In genomic region chr12:2739832-2740641, GRCh38 we compare ENCODE assay signal across 8 cellular contexts. TPM values are rescaled to one million over a fixed set of nuclear protein-coding genes. Genes with fewer than 3 reads are reported as not detected.
DNase-seq lines count a peak whose midpoint lies in the region; ATAC-seq lines count a peak whose summit lies in the region.
"Had no signal": no experiment of that assay in that cellular context is flagged by ENCODE, and none has a peak within 500 bp of the region (broad histone marks: within the 10 kb centered on the region; RNA-seq: fewer than 3 reads in every experiment).

No MANE protein-coding gene starts in this region.

- ATAC-seq in natural killer cell treated with Interleukin-12 subunit alpha and Interleukin-12 subunit beta and Interleukin-15 and Interleukin-18, amount 100 ng/mL, for 72 hours, result no peak
- no peak for ATAC-seq in HG02798 (IDR thresholded peaks at IDR 0.05; ENCODE audit: poor library complexity, unreplicated experiment)

- in situ Hi-C loops in SK-MEL-5 (cut with HindIII; ENCODE audit: low pct_unique_long_range_greater_than_20kb, low sequenced_read_pairs), result no loop called here

- H3K27me3 Mint-ChIP-seq in natural killer cell treated with Interleukin-12 subunit alpha and Interleukin-12 subunit beta and Interleukin-15 and Interleukin-18, amount 100 ng/mL, for 72 hours, result peaks cover 10 to 15% of the 10 kb centered on the region in 2 donors

- DNase-seq in HCEC 1CT (peak; percentile 18), SK-MEL-5 (ENCODE audit: low read depth, low spot score) (peak; percentile 62), globus pallidus (ENCODE audit: low spot score) (peak; percentile 11), stromal cell of bone marrow (ENCODE audit: low read depth) (peak; percentile 32)
- DNase-seq in natural killer cell treated with Interleukin-12 subunit alpha and Interleukin-12 subunit beta and Interleukin-15 and Interleukin-18, amount 100 ng/mL, for 72 hours (ENCODE audit: low spot score), result no peak
- DNase-seq in activated CD8-positive, alpha-beta memory T cell treated with anti-CD3 and anti-CD28 coated beads, Interleukin-2, amount 50 U/mL, for 48 hours, result no peak

- no peak overlapping the region for H3K27ac Mint-ChIP-seq in natural killer cell treated with Interleukin-12 subunit alpha and Interleukin-12 subunit beta and Interleukin-15 and Interleukin-18, amount 100 ng/mL, for 72 hours
- H3K27ac Mint-ChIP-seq: T-helper 1 cell treated with Interleukin-12 subunit alpha and Interleukin-12 subunit beta and Interleukin-4 antibody, amounts not matched to agents 30 μg/mL and 1 μg/mL, for 36 hours had no signal

- no peaks in the 10 kb centered on the region for H3K4me1 Mint-ChIP-seq in natural killer cell treated with Interleukin-12 subunit alpha and Interleukin-12 subunit beta and Interleukin-15 and Interleukin-18, amount 100 ng/mL, for 72 hours (ENCODE audit: low read depth in 2 of 2)

- no peaks in the 10 kb centered on the region for H3K9me3 Mint-ChIP-seq in natural killer cell treated with Interleukin-12 subunit alpha and Interleukin-12 subunit beta and Interleukin-15 and Interleukin-18, amount 100 ng/mL, for 72 hours
- H3K9me3 Mint-ChIP-seq: T-helper 1 cell treated with Interleukin-12 subunit alpha and Interleukin-12 subunit beta and Interleukin-4 antibody, amounts not matched to agents 30 μg/mL and 1 μg/mL, for 36 hours had no signal

- no peak overlapping the region for H3K4me3 Mint-ChIP-seq in natural killer cell treated with Interleukin-12 subunit alpha and Interleukin-12 subunit beta and Interleukin-15 and Interleukin-18, amount 100 ng/mL, for 72 hours
- H3K4me3 Mint-ChIP-seq: T-helper 1 cell treated with Interleukin-12 subunit alpha and Interleukin-12 subunit beta and Interleukin-4 antibody, amounts not matched to agents 30 μg/mL and 1 μg/mL, for 36 hours had no signal

- no peaks in the 10 kb centered on the region for H3K36me3 Mint-ChIP-seq in natural killer cell treated with Interleukin-12 subunit alpha and Interleukin-12 subunit beta and Interleukin-15 and Interleukin-18, amount 100 ng/mL, for 72 hours

RNA-seq across cellular contexts. Expression of gene FKBP4, which starts 54.7 kb away (rescaled TPM):
- total RNA-seq in SK-MEL-5 (2014; rRNA removed; shearing (Covaris generic)), result 70.1 and 76.9 TPM in 2 replicates
- polyA plus RNA-seq in SK-MEL-5 (2015; cell fraction: cytosol; rRNA removed), result 52.0 and 60.1 TPM in 2 replicates
- 53.3 and 73.4 TPM in 2 replicates for polyA plus RNA-seq in SK-MEL-5 (2015; cell fraction: nucleus; rRNA removed)
- 100 to 1,000 TPM in 1 of 2 donors, 10 to 100 TPM in 1; 92.1 to 181 TPM for total RNA-seq in natural killer cell treated with Interleukin-12 subunit alpha and Interleukin-12 subunit beta and Interleukin-15 and Interleukin-18, amount 100 ng/mL, for 72 hours

Comparison
In these comparisons a context has a peak if more than half of its experiments do, and no peak if none do; other contexts are left out.
1. DNase-seq: peak in HCEC 1CT (single experiment), SK-MEL-5 (single experiment), globus pallidus (single experiment) and stromal cell of bone marrow (single experiment); none in natural killer cell treated with Interleukin-12 subunit alpha and Interleukin-12 subunit beta and Interleukin-15 and Interleukin-18, amount 100 ng/mL, for 72 hours (single experiment) and activated CD8-positive, alpha-beta memory T cell treated with anti-CD3 and anti-CD28 coated beads, Interleukin-2, amount 50 U/mL, for 48 hours (single experiment).